ENCODE assay signal across 11 cellular contexts in genomic region chr6:155079985-155080452, GRCh38.
A peak's percentile ranks its signal among the peaks of the same experiment; 100 is the strongest.
DNase-seq lines count a peak whose midpoint lies in the region; ATAC-seq and TF ChIP-seq lines count a peak whose summit lies in the region.
"Had no signal": no experiment of that assay in that cellular context is flagged by ENCODE, and none has a peak within 500 bp of the region (broad histone marks: within the 10 kb centered on the region; RNA-seq: fewer than 3 reads in every experiment).

No MANE protein-coding gene starts in this region.

- H3K36me3 Mint-ChIP-seq in natural killer cell treated with Interleukin-12 subunit alpha and Interleukin-12 subunit beta and Interleukin-15 and Interleukin-18, amount 100 ng/mL, for 72 hours, result no peaks in the 10 kb centered on the region
- H3K36me3 Mint-ChIP-seq in natural killer cell, result no peaks in the 10 kb centered on the region
- H3K36me3 Mint-ChIP-seq in activated T-helper 2 cell treated with anti-CD3 and anti-CD28 coated beads, Interferon-gamma antibody, Interleukin-2, Interleukin-4, amounts not matched to agents 10 μg/mL and 5 μg/mL and 100 μg/mL, durations not matched to agents 14 hours and 24 hours and 36 hours (ENCODE audit: low read depth), result peaks cover 6% of the 10 kb centered on the region
- H3K36me3 Mint-ChIP-seq in stimulated activated naive CD8-positive, alpha-beta T cell treated with anti-CD3 and anti-CD28 coated beads, Interleukin-15, Interleukin-2, amounts not matched to agents 100 ng/mL and 50 ng/mL, for 24 hours (ENCODE audit: low read depth), result no peaks in the 10 kb centered on the region
- H3K36me3 Mint-ChIP-seq: naive thymus-derived CD8-positive, alpha-beta T cell had no signal

- intact Hi-C loops in natural killer cell (cut with micrococcal nuclease), result no loop called here
- intact Hi-C loops in activated T-helper 2 cell treated with anti-CD3 and anti-CD28 coated beads, Interferon-gamma antibody, Interleukin-2, Interleukin-4, amounts not matched to agents 10 μg/mL and 5 μg/mL and 100 μg/mL, durations not matched to agents 14 hours and 24 hours and 36 hours (cut with micrococcal nuclease), result loop anchor here (1.0 kb wide), 4 partner anchors 30 to 91 kb away; no protein-coding TSS in a partner anchor
- intact Hi-C loops in cardiac septum (cut with DNase I), result no loop called here

- no peak for DNase-seq in natural killer cell treated with Interleukin-12 subunit alpha and Interleukin-12 subunit beta and Interleukin-15 and Interleukin-18, amount 100 ng/mL, for 72 hours (ENCODE audit: low spot score)
- DNase-seq in natural killer cell (no peak), NCI-H187 treated with DMSO at 0.1 percent for 48 hours (lab: John Stamatoyannopoulos, UW) (no peak), cardiac septum (ENCODE audit: low spot score) (no peak)
- DNase-seq in activated T-helper 2 cell treated with anti-CD3 and anti-CD28 coated beads, Interferon-gamma antibody, Interleukin-2, Interleukin-4, amounts not matched to agents 10 μg/mL and 5 μg/mL and 100 μg/mL, durations not matched to agents 14 hours and 24 hours and 36 hours (ENCODE audit: low spot score), result no peak
- DNase-seq: hypothalamus; naive thymus-derived CD8-positive, alpha-beta T cell; NCI-H748 treated with DMSO at 0.1 percent for 48 hours had no signal

- ATAC-seq in natural killer cell treated with Interleukin-12 subunit alpha and Interleukin-12 subunit beta and Interleukin-15 and Interleukin-18, amount 100 ng/mL, for 72 hours, result peak; percentile 66 to 81
- ATAC-seq in natural killer cell (no peak), HG03442 (IDR thresholded peaks at IDR 0.05; ENCODE audit: unreplicated experiment) (peak; percentile 57), GM19455 (IDR thresholded peaks at IDR 0.05; ENCODE audit: unreplicated experiment) (no peak)
- ATAC-seq: naive thymus-derived CD8-positive, alpha-beta T cell had no signal

- peaks cover 13 to 35% of the 10 kb centered on the region in 2 donors for H3K4me1 Mint-ChIP-seq in natural killer cell treated with Interleukin-12 subunit alpha and Interleukin-12 subunit beta and Interleukin-15 and Interleukin-18, amount 100 ng/mL, for 72 hours (ENCODE audit: low read depth in 2 of 2)
- H3K4me1 Mint-ChIP-seq in natural killer cell, result no peaks in the 10 kb centered on the region
- H3K4me1 Mint-ChIP-seq in activated T-helper 2 cell treated with anti-CD3 and anti-CD28 coated beads, Interferon-gamma antibody, Interleukin-2, Interleukin-4, amounts not matched to agents 10 μg/mL and 5 μg/mL and 100 μg/mL, durations not matched to agents 14 hours and 24 hours and 36 hours (ENCODE audit: low read depth), result peaks cover 55% of the 10 kb centered on the region
- H3K4me1 Mint-ChIP-seq in stimulated activated naive CD8-positive, alpha-beta T cell treated with anti-CD3 and anti-CD28 coated beads, Interleukin-15, Interleukin-2, amounts not matched to agents 100 ng/mL and 50 ng/mL, for 24 hours (ENCODE audit: low read depth), result peaks cover 25% of the 10 kb centered on the region

- no peaks in the 10 kb centered on the region for H3K27me3 Mint-ChIP-seq in natural killer cell treated with Interleukin-12 subunit alpha and Interleukin-12 subunit beta and Interleukin-15 and Interleukin-18, amount 100 ng/mL, for 72 hours
- H3K27me3 Mint-ChIP-seq in natural killer cell (ENCODE audit: low read depth in 2 of 2), result no peaks in the 10 kb centered on the region
- no peaks in the 10 kb centered on the region for H3K27me3 Mint-ChIP-seq in activated T-helper 2 cell treated with anti-CD3 and anti-CD28 coated beads, Interferon-gamma antibody, Interleukin-2, Interleukin-4, amounts not matched to agents 10 μg/mL and 5 μg/mL and 100 μg/mL, durations not matched to agents 14 hours and 24 hours and 36 hours (ENCODE audit: low read depth)
- no peaks in the 10 kb centered on the region for H3K27me3 Mint-ChIP-seq in stimulated activated naive CD8-positive, alpha-beta T cell treated with anti-CD3 and anti-CD28 coated beads, Interleukin-15, Interleukin-2, amounts not matched to agents 100 ng/mL and 50 ng/mL, for 24 hours

- no peak for TF ChIP-seq CTCF in natural killer cell (IDR thresholded peaks at IDR 0.05)

- no peaks in the 10 kb centered on the region for H3K9me3 Mint-ChIP-seq in natural killer cell treated with Interleukin-12 subunit alpha and Interleukin-12 subunit beta and Interleukin-15 and Interleukin-18, amount 100 ng/mL, for 72 hours
- H3K9me3 Mint-ChIP-seq in natural killer cell, result no peaks in the 10 kb centered on the region
- no peaks in the 10 kb centered on the region for H3K9me3 Mint-ChIP-seq in activated T-helper 2 cell treated with anti-CD3 and anti-CD28 coated beads, Interferon-gamma antibody, Interleukin-2, Interleukin-4, amounts not matched to agents 10 μg/mL and 5 μg/mL and 100 μg/mL, durations not matched to agents 14 hours and 24 hours and 36 hours
- H3K9me3 Mint-ChIP-seq in stimulated activated naive CD8-positive, alpha-beta T cell treated with anti-CD3 and anti-CD28 coated beads, Interleukin-15, Interleukin-2, amounts not matched to agents 100 ng/mL and 50 ng/mL, for 24 hours, result no peaks in the 10 kb centered on the region
- H3K9me3 Mint-ChIP-seq: naive thymus-derived CD8-positive, alpha-beta T cell had no signal

- peak overlapping the region; percentile 82 for H3K4me3 Mint-ChIP-seq in natural killer cell treated with Interleukin-12 subunit alpha and Interleukin-12 subunit beta and Interleukin-15 and Interleukin-18, amount 100 ng/mL, for 72 hours
- no peak overlapping the region for H3K4me3 Mint-ChIP-seq in natural killer cell
- no peak overlapping the region for H3K4me3 Mint-ChIP-seq in activated T-helper 2 cell treated with anti-CD3 and anti-CD28 coated beads, Interferon-gamma antibody, Interleukin-2, Interleukin-4, amounts not matched to agents 10 μg/mL and 5 μg/mL and 100 μg/mL, durations not matched to agents 14 hours and 24 hours and 36 hours (ENCODE audit: low read depth)
- H3K4me3 Mint-ChIP-seq in stimulated activated naive CD8-positive, alpha-beta T cell treated with anti-CD3 and anti-CD28 coated beads, Interleukin-15, Interleukin-2, amounts not matched to agents 100 ng/mL and 50 ng/mL, for 24 hours, result peak overlapping the region; percentile 69
- H3K4me3 Mint-ChIP-seq: naive thymus-derived CD8-positive, alpha-beta T cell had no signal

- H3K27ac Mint-ChIP-seq in natural killer cell treated with Interleukin-12 subunit alpha and Interleukin-12 subunit beta and Interleukin-15 and Interleukin-18, amount 100 ng/mL, for 72 hours, result peak overlapping the region; percentile 73 to 79
- no peak overlapping the region for H3K27ac Mint-ChIP-seq in natural killer cell
- H3K27ac Mint-ChIP-seq in activated T-helper 2 cell treated with anti-CD3 and anti-CD28 coated beads, Interferon-gamma antibody, Interleukin-2, Interleukin-4, amounts not matched to agents 10 μg/mL and 5 μg/mL and 100 μg/mL, durations not matched to agents 14 hours and 24 hours and 36 hours, result peak overlapping the region; percentile 85
- H3K27ac Mint-ChIP-seq in stimulated activated naive CD8-positive, alpha-beta T cell treated with anti-CD3 and anti-CD28 coated beads, Interleukin-15, Interleukin-2, amounts not matched to agents 100 ng/mL and 50 ng/mL, for 24 hours, result peak overlapping the region; percentile 85

Comparison
In these comparisons a context has a peak if more than half of its experiments do, and no peak if none do; other contexts are left out.
1. ATAC-seq: peak in natural killer cell treated with Interleukin-12 subunit alpha and Interleukin-12 subunit beta and Interleukin-15 and Interleukin-18, amount 100 ng/mL, for 72 hours (2 of 2) and HG03442 (single experiment); none in natural killer cell (0 of 3) and GM19455 (single experiment).
2. H3K27ac Mint-ChIP-seq: peak in natural killer cell treated with Interleukin-12 subunit alpha and Interleukin-12 subunit beta and Interleukin-15 and Interleukin-18, amount 100 ng/mL, for 72 hours (2 of 2), activated T-helper 2 cell treated with anti-CD3 and anti-CD28 coated beads, Interferon-gamma antibody, Interleukin-2, Interleukin-4, amounts not matched to agents 10 μg/mL and 5 μg/mL and 100 μg/mL, durations not matched to agents 14 hours and 24 hours and 36 hours (single experiment) and stimulated activated naive CD8-positive, alpha-beta T cell treated with anti-CD3 and anti-CD28 coated beads, Interleukin-15, Interleukin-2, amounts not matched to agents 100 ng/mL and 50 ng/mL, for 24 hours (single experiment); none in natural killer cell (0 of 2).
3. H3K4me3 Mint-ChIP-seq: peak in natural killer cell treated with Interleukin-12 subunit alpha and Interleukin-12 subunit beta and Interleukin-15 and Interleukin-18, amount 100 ng/mL, for 72 hours (single experiment) and stimulated activated naive CD8-positive, alpha-beta T cell treated with anti-CD3 and anti-CD28 coated beads, Interleukin-15, Interleukin-2, amounts not matched to agents 100 ng/mL and 50 ng/mL, for 24 hours (single experiment); none in natural killer cell (single experiment) and activated T-helper 2 cell treated with anti-CD3 and anti-CD28 coated beads, Interferon-gamma antibody, Interleukin-2, Interleukin-4, amounts not matched to agents 10 μg/mL and 5 μg/mL and 100 μg/mL, durations not matched to agents 14 hours and 24 hours and 36 hours (single experiment).